Comparison of ENCODE assay signal across 1 cellular context in the genomic region with DNA sequence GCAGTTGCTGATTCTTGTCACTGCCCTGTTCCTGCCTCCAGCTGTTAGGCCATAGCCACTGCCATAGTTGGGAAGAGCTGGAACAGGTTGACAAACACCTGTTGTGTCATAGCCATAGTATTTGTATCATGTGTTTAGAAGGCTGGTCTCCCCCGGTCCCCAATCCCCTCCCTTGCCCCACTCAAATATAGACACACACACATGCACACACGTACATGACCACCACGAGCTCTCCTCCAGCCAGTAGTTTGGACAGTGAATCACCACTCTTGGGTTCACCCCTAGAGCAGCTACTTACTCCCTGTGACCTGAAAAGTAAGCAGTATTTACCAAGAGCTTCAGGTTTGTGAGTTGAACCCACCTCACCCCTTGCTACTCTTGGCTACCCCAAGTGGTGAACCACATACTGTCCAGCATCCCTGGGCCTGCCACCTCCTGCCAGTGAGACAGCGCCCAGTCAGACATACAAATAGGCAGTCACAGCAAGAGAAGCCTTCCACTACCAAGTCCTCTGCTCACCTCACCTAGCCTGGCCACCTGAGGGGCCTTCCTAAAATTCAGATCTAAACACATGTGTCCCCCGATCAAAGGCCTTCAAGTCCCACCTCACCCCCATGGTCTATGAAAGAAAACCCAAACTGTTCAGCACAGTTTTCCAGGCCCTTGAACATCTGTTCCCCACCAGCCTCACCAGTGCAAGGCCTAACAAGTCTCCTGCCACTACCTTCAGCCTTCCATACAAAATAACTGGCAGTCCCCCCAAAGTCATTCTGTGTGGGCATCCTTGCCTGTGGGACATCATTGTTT.
TF ChIP-seq lines count a peak whose summit lies in the region.

No MANE protein-coding gene starts in this region.

TF ChIP-seq in HepG2, 621 proteins besides CTCF, POLR2A, EP300 and RAD21 (continued from another document and continues in another):
- TF ChIP-seq PRMT3 (CRISPR knock-in tag; IDR thresholded peaks at IDR 0.05; ENCODE audit: borderline replicate concordance, low read depth) (no peak), NR2C2 (CRISPR knock-in tag; IDR thresholded peaks at IDR 0.05; ENCODE audit: borderline replicate concordance) (0 out of 2 replicates have a peak, but pooled peaks have one; percentile 13), SYNCRIP (IDR thresholded peaks at IDR 0.05; ENCODE audit: insufficient read depth, low read depth, low read length) (no peak), RAD51 (IDR thresholded peaks at IDR 0.05; ENCODE audit: borderline replicate concordance) (no peak), NFE2 (CRISPR knock-in tag; IDR thresholded peaks at IDR 0.05) (no peak), IRX3 (CRISPR knock-in tag; IDR thresholded peaks at IDR 0.05; ENCODE audit: borderline replicate concordance, low read depth) (no peak), GLI4 (CRISPR knock-in tag; IDR thresholded peaks at IDR 0.05; ENCODE audit: borderline replicate concordance) (no peak), PPARG (CRISPR knock-in tag; conservative IDR thresholded peaks at IDR 0.05) (0 out of 2 replicates have a peak, but pooled peaks have one; percentile 21), REPIN1 (CRISPR knock-in tag; IDR thresholded peaks at IDR 0.05; ENCODE audit: borderline replicate concordance, low read depth) (no peak; the same call in 1 of the 2 replicates), ZSCAN12 (CRISPR knock-in tag; IDR thresholded peaks at IDR 0.05) (no peak), SATB2 (CRISPR knock-in tag; IDR thresholded peaks at IDR 0.05) (no peak), ZNF660 (CRISPR knock-in tag; IDR thresholded peaks at IDR 0.05; ENCODE audit: borderline replicate concordance, low read depth) (no peak), ZNF160 (CRISPR knock-in tag; IDR thresholded peaks at IDR 0.05) (no peak), ZNF672 (CRISPR knock-in tag; IDR thresholded peaks at IDR 0.05) (no peak), FOXC1 (CRISPR knock-in tag; IDR thresholded peaks at IDR 0.05; ENCODE audit: borderline replicate concordance) (no peak), KLF12 (CRISPR knock-in tag; IDR thresholded peaks at IDR 0.05; ENCODE audit: borderline replicate concordance) (no peak), SP5 (CRISPR knock-in tag; IDR thresholded peaks at IDR 0.05; ENCODE audit: borderline replicate concordance, low read depth) (no peak), TSC22D2 (CRISPR knock-in tag; IDR thresholded peaks at IDR 0.05; ENCODE audit: borderline replicate concordance) (no peak), ISL2 (CRISPR knock-in tag; IDR thresholded peaks at IDR 0.05) (no peak)
- TF ChIP-seq, protein P1, sequence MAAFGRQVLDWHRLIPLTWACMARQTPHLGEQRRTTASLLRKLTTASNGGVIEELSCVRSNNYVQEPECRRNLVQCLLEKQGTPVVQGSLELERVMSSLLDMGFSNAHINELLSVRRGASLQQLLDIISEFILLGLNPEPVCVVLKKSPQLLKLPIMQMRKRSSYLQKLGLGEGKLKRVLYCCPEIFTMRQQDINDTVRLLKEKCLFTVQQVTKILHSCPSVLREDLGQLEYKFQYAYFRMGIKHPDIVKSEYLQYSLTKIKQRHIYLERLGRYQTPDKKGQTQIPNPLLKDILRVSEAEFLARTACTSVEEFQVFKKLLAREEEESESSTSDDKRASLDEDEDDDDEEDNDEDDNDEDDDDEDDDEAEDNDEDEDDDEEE (CRISPR knock-in tag; IDR thresholded peaks at IDR 0.05), result peak; percentile 40; the same call in 1 of the 2 replicates
- TF ChIP-seq, protein P2, sequence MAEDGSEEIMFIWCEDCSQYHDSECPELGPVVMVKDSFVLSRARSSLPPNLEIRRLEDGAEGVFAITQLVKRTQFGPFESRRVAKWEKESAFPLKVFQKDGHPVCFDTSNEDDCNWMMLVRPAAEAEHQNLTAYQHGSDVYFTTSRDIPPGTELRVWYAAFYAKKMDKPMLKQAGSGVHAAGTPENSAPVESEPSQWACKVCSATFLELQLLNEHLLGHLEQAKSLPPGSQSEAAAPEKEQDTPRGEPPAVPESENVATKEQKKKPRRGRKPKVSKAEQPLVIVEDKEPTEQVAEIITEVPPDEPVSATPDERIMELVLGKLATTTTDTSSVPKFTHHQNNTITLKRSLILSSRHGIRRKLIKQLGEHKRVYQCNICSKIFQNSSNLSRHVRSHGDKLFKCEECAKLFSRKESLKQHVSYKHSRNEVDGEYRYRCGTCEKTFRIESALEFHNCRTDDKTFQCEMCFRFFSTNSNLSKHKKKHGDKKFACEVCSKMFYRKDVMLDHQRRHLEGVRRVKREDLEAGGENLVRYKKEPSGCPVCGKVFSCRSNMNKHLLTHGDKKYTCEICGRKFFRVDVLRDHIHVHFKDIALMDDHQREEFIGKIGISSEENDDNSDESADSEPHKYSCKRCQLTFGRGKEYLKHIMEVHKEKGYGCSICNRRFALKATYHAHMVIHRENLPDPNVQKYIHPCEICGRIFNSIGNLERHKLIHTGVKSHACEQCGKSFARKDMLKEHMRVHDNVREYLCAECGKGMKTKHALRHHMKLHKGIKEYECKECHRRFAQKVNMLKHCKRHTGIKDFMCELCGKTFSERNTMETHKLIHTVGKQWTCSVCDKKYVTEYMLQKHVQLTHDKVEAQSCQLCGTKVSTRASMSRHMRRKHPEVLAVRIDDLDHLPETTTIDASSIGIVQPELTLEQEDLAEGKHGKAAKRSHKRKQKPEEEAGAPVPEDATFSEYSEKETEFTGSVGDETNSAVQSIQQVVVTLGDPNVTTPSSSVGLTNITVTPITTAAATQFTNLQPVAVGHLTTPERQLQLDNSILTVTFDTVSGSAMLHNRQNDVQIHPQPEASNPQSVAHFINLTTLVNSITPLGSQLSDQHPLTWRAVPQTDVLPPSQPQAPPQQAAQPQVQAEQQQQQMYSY (CRISPR knock-in tag; IDR thresholded peaks at IDR 0.05), result no peak
- TF ChIP-seq, protein P3, sequence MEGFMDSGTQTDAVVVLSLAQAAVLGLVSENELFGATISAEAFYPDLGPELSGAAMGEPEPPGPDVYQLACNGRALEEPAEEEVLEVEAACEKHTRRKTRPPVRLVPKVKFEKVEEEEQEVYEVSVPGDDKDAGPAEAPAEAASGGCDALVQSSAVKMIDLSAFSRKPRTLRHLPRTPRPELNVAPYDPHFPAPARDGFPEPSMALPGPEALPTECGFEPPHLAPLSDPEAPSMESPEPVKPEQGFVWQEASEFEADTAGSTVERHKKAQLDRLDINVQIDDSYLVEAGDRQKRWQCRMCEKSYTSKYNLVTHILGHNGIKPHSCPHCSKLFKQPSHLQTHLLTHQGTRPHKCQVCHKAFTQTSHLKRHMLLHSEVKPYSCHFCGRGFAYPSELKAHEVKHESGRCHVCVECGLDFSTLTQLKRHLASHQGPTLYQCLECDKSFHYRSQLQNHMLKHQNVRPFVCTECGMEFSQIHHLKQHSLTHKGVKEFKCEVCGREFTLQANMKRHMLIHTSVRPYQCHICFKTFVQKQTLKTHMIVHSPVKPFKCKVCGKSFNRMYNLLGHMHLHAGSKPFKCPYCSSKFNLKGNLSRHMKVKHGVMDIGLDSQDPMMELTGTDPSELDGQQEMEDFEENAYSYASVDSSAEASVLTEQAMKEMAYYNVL (CRISPR knock-in tag; IDR thresholded peaks at IDR 0.05; ENCODE audit: borderline replicate concordance), result no peak
- TF ChIP-seq, protein P4, sequence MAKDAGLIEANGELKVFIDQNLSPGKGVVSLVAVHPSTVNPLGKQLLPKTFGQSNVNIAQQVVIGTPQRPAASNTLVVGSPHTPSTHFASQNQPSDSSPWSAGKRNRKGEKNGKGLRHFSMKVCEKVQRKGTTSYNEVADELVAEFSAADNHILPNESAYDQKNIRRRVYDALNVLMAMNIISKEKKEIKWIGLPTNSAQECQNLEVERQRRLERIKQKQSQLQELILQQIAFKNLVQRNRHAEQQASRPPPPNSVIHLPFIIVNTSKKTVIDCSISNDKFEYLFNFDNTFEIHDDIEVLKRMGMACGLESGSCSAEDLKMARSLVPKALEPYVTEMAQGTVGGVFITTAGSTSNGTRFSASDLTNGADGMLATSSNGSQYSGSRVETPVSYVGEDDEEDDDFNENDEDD (CRISPR knock-in tag; IDR thresholded peaks at IDR 0.05; ENCODE audit: borderline replicate concordance), result no peak
- TF ChIP-seq, protein P5, sequence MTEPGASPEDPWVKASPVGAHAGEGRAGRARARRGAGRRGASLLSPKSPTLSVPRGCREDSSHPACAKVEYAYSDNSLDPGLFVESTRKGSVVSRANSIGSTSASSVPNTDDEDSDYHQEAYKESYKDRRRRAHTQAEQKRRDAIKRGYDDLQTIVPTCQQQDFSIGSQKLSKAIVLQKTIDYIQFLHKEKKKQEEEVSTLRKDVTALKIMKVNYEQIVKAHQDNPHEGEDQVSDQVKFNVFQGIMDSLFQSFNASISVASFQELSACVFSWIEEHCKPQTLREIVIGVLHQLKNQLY (CRISPR knock-in tag; IDR thresholded peaks at IDR 0.05), result peak; percentile 14; the same call in 1 of the 2 replicates
- TF ChIP-seq, protein P6, sequence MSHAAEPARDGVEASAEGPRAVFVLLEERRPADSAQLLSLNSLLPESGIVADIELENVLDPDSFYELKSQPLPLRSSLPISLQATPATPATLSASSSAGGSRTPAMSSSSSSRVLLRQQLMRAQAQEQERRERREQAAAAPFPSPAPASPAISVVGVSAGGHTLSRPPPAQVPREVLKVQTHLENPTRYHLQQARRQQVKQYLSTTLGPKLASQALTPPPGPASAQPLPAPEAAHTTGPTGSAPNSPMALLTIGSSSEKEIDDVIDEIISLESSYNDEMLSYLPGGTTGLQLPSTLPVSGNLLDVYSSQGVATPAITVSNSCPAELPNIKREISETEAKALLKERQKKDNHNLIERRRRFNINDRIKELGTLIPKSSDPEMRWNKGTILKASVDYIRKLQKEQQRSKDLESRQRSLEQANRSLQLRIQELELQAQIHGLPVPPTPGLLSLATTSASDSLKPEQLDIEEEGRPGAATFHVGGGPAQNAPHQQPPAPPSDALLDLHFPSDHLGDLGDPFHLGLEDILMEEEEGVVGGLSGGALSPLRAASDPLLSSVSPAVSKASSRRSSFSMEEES (CRISPR knock-in tag; IDR thresholded peaks at IDR 0.05), result 0 out of 2 replicates have a peak, but pooled peaks have one; percentile 20
- TF ChIP-seq, protein P7, sequence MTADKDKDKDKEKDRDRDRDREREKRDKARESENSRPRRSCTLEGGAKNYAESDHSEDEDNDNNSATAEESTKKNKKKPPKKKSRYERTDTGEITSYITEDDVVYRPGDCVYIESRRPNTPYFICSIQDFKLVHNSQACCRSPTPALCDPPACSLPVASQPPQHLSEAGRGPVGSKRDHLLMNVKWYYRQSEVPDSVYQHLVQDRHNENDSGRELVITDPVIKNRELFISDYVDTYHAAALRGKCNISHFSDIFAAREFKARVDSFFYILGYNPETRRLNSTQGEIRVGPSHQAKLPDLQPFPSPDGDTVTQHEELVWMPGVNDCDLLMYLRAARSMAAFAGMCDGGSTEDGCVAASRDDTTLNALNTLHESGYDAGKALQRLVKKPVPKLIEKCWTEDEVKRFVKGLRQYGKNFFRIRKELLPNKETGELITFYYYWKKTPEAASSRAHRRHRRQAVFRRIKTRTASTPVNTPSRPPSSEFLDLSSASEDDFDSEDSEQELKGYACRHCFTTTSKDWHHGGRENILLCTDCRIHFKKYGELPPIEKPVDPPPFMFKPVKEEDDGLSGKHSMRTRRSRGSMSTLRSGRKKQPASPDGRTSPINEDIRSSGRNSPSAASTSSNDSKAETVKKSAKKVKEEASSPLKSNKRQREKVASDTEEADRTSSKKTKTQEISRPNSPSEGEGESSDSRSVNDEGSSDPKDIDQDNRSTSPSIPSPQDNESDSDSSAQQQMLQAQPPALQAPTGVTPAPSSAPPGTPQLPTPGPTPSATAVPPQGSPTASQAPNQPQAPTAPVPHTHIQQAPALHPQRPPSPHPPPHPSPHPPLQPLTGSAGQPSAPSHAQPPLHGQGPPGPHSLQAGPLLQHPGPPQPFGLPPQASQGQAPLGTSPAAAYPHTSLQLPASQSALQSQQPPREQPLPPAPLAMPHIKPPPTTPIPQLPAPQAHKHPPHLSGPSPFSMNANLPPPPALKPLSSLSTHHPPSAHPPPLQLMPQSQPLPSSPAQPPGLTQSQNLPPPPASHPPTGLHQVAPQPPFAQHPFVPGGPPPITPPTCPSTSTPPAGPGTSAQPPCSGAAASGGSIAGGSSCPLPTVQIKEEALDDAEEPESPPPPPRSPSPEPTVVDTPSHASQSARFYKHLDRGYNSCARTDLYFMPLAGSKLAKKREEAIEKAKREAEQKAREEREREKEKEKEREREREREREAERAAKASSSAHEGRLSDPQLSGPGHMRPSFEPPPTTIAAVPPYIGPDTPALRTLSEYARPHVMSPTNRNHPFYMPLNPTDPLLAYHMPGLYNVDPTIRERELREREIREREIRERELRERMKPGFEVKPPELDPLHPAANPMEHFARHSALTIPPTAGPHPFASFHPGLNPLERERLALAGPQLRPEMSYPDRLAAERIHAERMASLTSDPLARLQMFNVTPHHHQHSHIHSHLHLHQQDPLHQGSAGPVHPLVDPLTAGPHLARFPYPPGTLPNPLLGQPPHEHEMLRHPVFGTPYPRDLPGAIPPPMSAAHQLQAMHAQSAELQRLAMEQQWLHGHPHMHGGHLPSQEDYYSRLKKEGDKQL (CRISPR knock-in tag; IDR thresholded peaks at IDR 0.05; ENCODE audit: low read depth), result no peak
- TF ChIP-seq, protein P8, sequence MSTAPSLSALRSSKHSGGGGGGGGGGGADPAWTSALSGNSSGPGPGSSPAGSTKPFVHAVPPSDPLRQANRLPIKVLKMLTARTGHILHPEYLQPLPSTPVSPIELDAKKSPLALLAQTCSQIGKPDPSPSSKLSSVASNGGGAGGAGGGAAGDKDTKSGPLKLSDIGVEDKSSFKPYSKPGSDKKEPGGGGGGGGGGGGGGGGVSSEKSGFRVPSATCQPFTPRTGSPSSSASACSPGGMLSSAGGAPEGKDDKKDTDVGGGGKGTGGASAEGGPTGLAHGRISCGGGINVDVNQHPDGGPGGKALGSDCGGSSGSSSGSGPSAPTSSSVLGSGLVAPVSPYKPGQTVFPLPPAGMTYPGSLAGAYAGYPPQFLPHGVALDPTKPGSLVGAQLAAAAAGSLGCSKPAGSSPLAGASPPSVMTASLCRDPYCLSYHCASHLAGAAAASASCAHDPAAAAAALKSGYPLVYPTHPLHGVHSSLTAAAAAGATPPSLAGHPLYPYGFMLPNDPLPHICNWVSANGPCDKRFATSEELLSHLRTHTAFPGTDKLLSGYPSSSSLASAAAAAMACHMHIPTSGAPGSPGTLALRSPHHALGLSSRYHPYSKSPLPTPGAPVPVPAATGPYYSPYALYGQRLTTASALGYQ (CRISPR knock-in tag; IDR thresholded peaks at IDR 0.05), result no peak
